Comparison of ENCODE assay signal across 9 cellular contexts in genomic region chr5:122295138-122295537, GRCh38. TPM values are rescaled to one million over a fixed set of nuclear protein-coding genes. Genes with fewer than 3 reads are reported as not detected.
DNase-seq lines count a peak whose midpoint lies in the region; ATAC-seq, FAIRE-seq and TF ChIP-seq lines count a peak whose summit lies in the region.
"Had no signal": no experiment of that assay in that cellular context is flagged by ENCODE, and none has a peak within 500 bp of the region (broad histone marks: within the 10 kb centered on the region; RNA-seq: fewer than 3 reads in every experiment).

No MANE protein-coding gene starts in this region.

- peaks cover 0 to 5% (median 0%) of the 10 kb centered on the region in 11 donors for H3K9me3 ChIP-seq in heart right ventricle
- no peaks in the 10 kb centered on the region for H3K9me3 ChIP-seq in Karpas-422 (ENCODE audit: low read length)
- H3K9me3 ChIP-seq in H1 (ENCODE audit: insufficient read depth in 2 of 2, low read depth in 1 of 2, low read length in 1 of 2) = no peaks in the 10 kb centered on the region
- H3K9me3 ChIP-seq in pancreas = no peaks in the 10 kb centered on the region

- no peaks in the 10 kb centered on the region for H3K79me2 ChIP-seq in Karpas-422 (ENCODE audit: low read length)
- H3K79me2 ChIP-seq in H1 (ENCODE audit: control insufficient read depth in 1 of 2, insufficient read depth in 2 of 2, low read length in 2 of 2) = no peaks in the 10 kb centered on the region

- POLR2A ChIA-PET in H1 (lab: Charles Lee; ENCODE audit: partially characterized antibody) = no interaction called here

- TF ChIP-seq POLR2A in H1 (IDR thresholded peaks at IDR 0.05; ENCODE audit: control extremely low read depth in 1 of 2, low read depth in 2 of 2, low read length in 2 of 2) = no peak

- no peak overlapping the region for H2BK5ac ChIP-seq in H1 (ENCODE audit: low read depth, low read length)

- WGBS in heart right ventricle, 2 donors = 27 to 35% methylated on average over 2 of the region's 2 CpGs
- 62% methylated on average over 2 of the region's 2 CpGs; no CpG with 5 or more reads in 1 of the 2 experiments for WGBS in H1 (ENCODE audit: extremely low coverage in 1 of 2, insufficient coverage in 1 of 2, insufficient read length in 1 of 2, insufficient replicate concordance in 2 of 2, low coverage in 1 of 2, low lambda C conversion rate in 2 of 2, missing lambda C conversion rate in 1 of 2), 2 experiments
- WGBS in pancreas, 2 donors = 42 to 69% methylated on average over 2 of the region's 2 CpGs

- FAIRE-seq in H1 (lab: Jason Lieb, UNC) (peak; percentile 90), pancreas (lab: Jason Lieb, UNC) (no peak)

- H3K36me3 ChIP-seq in heart right ventricle (no peaks in the 10 kb centered on the region), Karpas-422 (ENCODE audit: insufficient read depth, low read length) (no peaks in the 10 kb centered on the region), H1 (ENCODE audit: control insufficient read depth in 2 of 4, insufficient read depth in 4 of 4, low read length in 3 of 4) (no peaks in the 10 kb centered on the region), pancreas (no peaks in the 10 kb centered on the region)

- no peak overlapping the region for H3K14ac ChIP-seq in H1 (ENCODE audit: insufficient read length)

- no peak overlapping the region for H3K4me3 ChIP-seq in heart right ventricle
- no peak overlapping the region for H3K4me3 ChIP-seq in Karpas-422 (ENCODE audit: low read length)
- no peak overlapping the region for H3K4me3 ChIP-seq in H1 (ENCODE audit: extremely low read depth in 1 of 4, insufficient read depth in 2 of 4, low read depth in 3 of 4, low read length in 4 of 4)
- H3K4me3 ChIP-seq in pancreas = no peak overlapping the region

- no peak overlapping the region for H3K23ac ChIP-seq in H1 (ENCODE audit: insufficient read length)

- H4K5ac ChIP-seq in H1 (ENCODE audit: insufficient read length, low read depth, low read length) = no peak overlapping the region

- H2BK15ac ChIP-seq in H1 (ENCODE audit: low read length) = no peak overlapping the region

- H4K8ac ChIP-seq in H1 (ENCODE audit: extremely low read depth, insufficient read depth, low read length) = no peak overlapping the region

- H2AFZ ChIP-seq in Karpas-422 (ENCODE audit: low read length) (no peak overlapping the region), H1 (ENCODE audit: low read length) (no peak overlapping the region)

- H3K4ac ChIP-seq in H1 (replicated peaks; ENCODE audit: insufficient read length, low read depth, low read length) = no peak overlapping the region

- H3K23me2 ChIP-seq in H1 (ENCODE audit: low read depth, low read length) = no peaks in the 10 kb centered on the region

- H3K9ac ChIP-seq in Karpas-422 (ENCODE audit: low read length) = no peak overlapping the region
- no peak overlapping the region for H3K9ac ChIP-seq in H1 (replicated peaks in 1 of 4; ENCODE audit: extremely low read depth in 1 of 4, low read depth in 3 of 4, low read length in 3 of 4)

- H2BK20ac ChIP-seq in H1 (ENCODE audit: low read length) = no peak overlapping the region

- H2BK12ac ChIP-seq in H1 (ENCODE audit: low read depth, low read length) = no peak overlapping the region

- intact Hi-C loops in heart right ventricle (cut with DNase I) = loop anchor here in 4 of 10 donors (5.0 to 10.0 kb wide), 3 partner anchors 117 to 122 kb away; no protein-coding TSS in a partner anchor
- intact Hi-C loops in Right ventricle myocardium superior (cut with DNase I) = loop anchor here (10.0 kb wide), 1 partner anchor 120 kb away; no protein-coding TSS in a partner anchor
- intact Hi-C loops in pancreas (cut with DNase I) = no loop called here

- no peaks in the 10 kb centered on the region for H3K79me1 ChIP-seq in H1 (ENCODE audit: low read depth, low read length)

- no peak overlapping the region for H3K4me2 ChIP-seq in Karpas-422 (ENCODE audit: low read depth, low read length, poor library complexity, severe bottlenecking)
- no peak overlapping the region for H3K4me2 ChIP-seq in H1 (ENCODE audit: insufficient read depth in 1 of 2, low read depth in 2 of 2, low read length in 2 of 2)

- no peak overlapping the region for H3K18ac ChIP-seq in H1 (ENCODE audit: extremely low read depth, low read length)

- no peak for TF ChIP-seq EP300 in H1 (IDR thresholded peaks at IDR 0.05; ENCODE audit: borderline replicate concordance in 1 of 2, low read depth in 2 of 2, low read length in 2 of 2)

- no peak overlapping the region for H3K56ac ChIP-seq in H1 (replicated peaks; ENCODE audit: insufficient read length, low read depth, low read length)

- H3K27ac ChIP-seq in heart right ventricle = no peak overlapping the region
- no peak overlapping the region for H3K27ac ChIP-seq in Karpas-422 (ENCODE audit: low read length)
- no peak overlapping the region for H3K27ac ChIP-seq in H1 (ENCODE audit: low read depth, low read length)
- H3K27ac ChIP-seq in pancreas = no peak overlapping the region

- H4K91ac ChIP-seq in H1 (replicated peaks; ENCODE audit: insufficient read length, low read length) = no peak overlapping the region

- ATAC-seq in heart right ventricle (peak in 1 of 8 donors; percentile 12), Right ventricle myocardium superior (ENCODE audit: poor library complexity) (no peak), pancreas (no peak)
- ATAC-seq: naive thymus-derived CD4-positive, alpha-beta T cell had no signal

- CTCF ChIA-PET in H1 (lab: Charles Lee; ENCODE audit: partially characterized antibody) = interaction anchor here (0.6 to 4.0 kb wide), 26 partner anchors 9 to 203 kb away, joined by 3 to 28 read pairs (median 4); no protein-coding TSS in a partner anchor

- peaks cover 0 to 7% (median 0%) of the 10 kb centered on the region in 7 donors for H3K27me3 ChIP-seq in heart right ventricle
- H3K27me3 ChIP-seq in Karpas-422 (ENCODE audit: low read length) = no peaks in the 10 kb centered on the region
- H3K27me3 ChIP-seq in H1 (replicated peaks in 1 of 4; ENCODE audit: control insufficient read depth in 3 of 4, extremely low read depth in 1 of 4, insufficient read depth in 3 of 4, low read length in 3 of 4) = no peaks in the 10 kb centered on the region
- H3K27me3 ChIP-seq in pancreas = no peaks in the 10 kb centered on the region

- H3K4me1 ChIP-seq in heart right ventricle = no peaks in the 10 kb centered on the region
- no peaks in the 10 kb centered on the region for H3K4me1 ChIP-seq in Karpas-422 (ENCODE audit: low read length)
- peaks cover 3 to 11% (median 7%) of the 10 kb centered on the region in 4 experiments; a peak in 5 of 7 replicates for H3K4me1 ChIP-seq in H1 (replicated peaks in 1 of 4; ENCODE audit: control insufficient read depth in 3 of 4, insufficient read depth in 4 of 4, low read length in 3 of 4)
- no peaks in the 10 kb centered on the region for H3K4me1 ChIP-seq in pancreas

- H2BK120ac ChIP-seq in H1 (replicated peaks; ENCODE audit: low read depth, low read length) = no peak overlapping the region

- H4K20me1 ChIP-seq in Karpas-422 (ENCODE audit: insufficient read depth, low read depth, low read length) (no peaks in the 10 kb centered on the region), H1 (replicated peaks in 1 of 2; ENCODE audit: control insufficient read depth in 1 of 2, insufficient read depth in 2 of 2, low read length in 2 of 2) (no peaks in the 10 kb centered on the region)

- DNase-seq in heart right ventricle (no peak), Right ventricle myocardium superior (no peak), Karpas-422 (peak; percentile 64), H1 (ENCODE audit: low read depth in 1 of 2, low spot score in 2 of 2) (no peak), GDM1 (lab: John Stamatoyannopoulos, UW) (no peak), activated gamma-delta T cell (lab: John Stamatoyannopoulos, UW) (no peak), pancreas (no peak)
- DNase-seq in stimulated activated CD4-positive, alpha-beta T cell treated with anti-CD3 and anti-CD28 coated beads, Interleukin-2, amount 100 ng/mL, for 24 hours = no peak
- DNase-seq: naive thymus-derived CD4-positive, alpha-beta T cell had no signal

- TF ChIP-seq CTCF in heart right ventricle (IDR thresholded peaks at IDR 0.05) = peak in 7 of 9 donors; percentile 28 to 58 (median 39)
- peak in 2 of 3 experiments; percentile 55 to 74; a peak in 3 of 4 replicates for TF ChIP-seq CTCF in H1 (IDR thresholded peaks at IDR 0.05; ENCODE audit: control extremely low read depth in 1 of 3, insufficient read depth in 1 of 3, low read depth in 1 of 3, low read length in 3 of 3)
- TF ChIP-seq CTCF in pancreas (IDR thresholded peaks at IDR 0.05) = no peak

- no peak overlapping the region for H2AK5ac ChIP-seq in H1 (ENCODE audit: low read depth, low read length)

- no peaks in the 10 kb centered on the region for H3K9me2 ChIP-seq in Karpas-422 (replicated peaks; ENCODE audit: insufficient read depth, low read length)

- peak; percentile 49 to 69 for TF ChIP-seq RAD21 in H1 (IDR thresholded peaks at IDR 0.05 in 1 of 2, conservative IDR thresholded peaks at IDR 0.05 in 1 of 2; ENCODE audit: low read depth in 2 of 2, low read length in 2 of 2)

TF ChIP-seq in H1, 55 proteins besides CTCF, POLR2A, EP300 and RAD21 (continues in another document):
- peak; percentile 100 for TF ChIP-seq ATF2 (IDR thresholded peaks at IDR 0.05; ENCODE audit: low read length)

RNA-seq across cellular contexts. Expression of gene SNCAIP, which starts 16.9 kb away (rescaled TPM):
- total RNA-seq in heart right ventricle (1 to 10 TPM in 7 of 10 donors, under 1 TPM in 3; 0.70 to 2.5 (median 1.4) TPM), Right ventricle myocardium superior (1.2 TPM), pancreas (1 to 10 TPM in 1 of 6 donors, under 1 TPM in 4, not detected in 1; 0.03 to 1.1 (median 0.26) TPM)
- polyA plus RNA-seq in heart right ventricle (1 to 10 TPM in 1 of 2 donors, under 1 TPM in 1; 0.54 to 1.3 TPM), H1 (2011; rRNA removed) (3.9 and 5.1 TPM in 2 replicates), pancreas (under 1 TPM; 0.28 to 0.49 TPM)
- total RNA-seq in Karpas-422 (2014; rRNA removed; shearing (Covaris generic); ENCODE audit: low replicate concordance) = not detected in 2 replicates
- 9.0 and 10.5 TPM in 2 replicates for total RNA-seq in H1 (2021; fragmentation: NEBNext Ultra II Directional; extraction: Animal tissue kit (Norgen Biotek cat#: 25700))
- 7.9 TPM for polyA plus RNA-seq in H1 (2011; cell fraction: cytosol; rRNA removed)
- 12.1 TPM for polyA plus RNA-seq in H1 (2011; cell fraction: nucleus; rRNA removed)
- 4.4 to 9.1 TPM (median 8.3 TPM) in 4 replicates for polyA plus RNA-seq in H1 (2012, experiment 1 of 2)
- polyA plus RNA-seq in H1 (2012, experiment 2 of 2) = 0.30 TPM
- 6.4 TPM for polyA plus RNA-seq in H1 (2013, experiment 1 of 2)
- polyA plus RNA-seq in H1 (2013, experiment 2 of 2) = 6.3 TPM
- polyA minus RNA-seq in H1 (2011; rRNA and poly(A)+ RNA removed) = 17.5 and 18.6 TPM in 2 replicates
- 5.3 TPM for polyA minus RNA-seq in H1 (2011; cell fraction: cytosol; rRNA and poly(A)+ RNA removed)
- polyA minus RNA-seq in H1 (2011; cell fraction: nucleus; rRNA and poly(A)+ RNA removed) = 21.5 TPM
- polyA plus RNA-seq: naive thymus-derived CD4-positive, alpha-beta T cell had no signal

Comparison
In these comparisons a context has a peak if more than half of its experiments do, and no peak if none do; other contexts are left out.
1. CTCF ChIP-seq: peak in heart right ventricle (7 of 9) and H1 (2 of 3); none in pancreas (0 of 4).